33 cellular contexts compared by ENCODE assay signal in the genomic region with DNA sequence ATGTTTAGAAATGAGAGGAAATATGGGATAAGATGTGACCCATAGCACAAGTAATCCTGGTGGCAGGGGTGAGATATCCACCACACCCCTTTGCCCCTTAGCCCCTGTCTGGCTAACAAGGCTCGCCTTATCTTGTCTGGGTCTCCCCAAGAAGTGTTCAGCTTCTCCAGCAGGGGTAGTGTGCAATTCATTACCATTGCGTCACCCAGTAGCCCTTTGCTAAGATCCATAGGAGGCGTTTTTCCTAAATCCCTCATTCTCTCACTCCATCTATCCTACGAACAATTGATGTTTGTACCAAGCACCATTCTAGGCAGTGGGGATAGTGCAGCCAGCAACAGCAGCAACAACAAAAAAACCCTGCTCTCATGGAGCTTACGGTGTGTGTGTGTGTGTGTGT. TPM values are rescaled to one million over a fixed set of nuclear protein-coding genes. Genes with fewer than 3 reads are reported as not detected.
"Had no signal": no experiment of that assay in that cellular context is flagged by ENCODE, and none has a peak within 500 bp of the region (broad histone marks: within the 10 kb centered on the region; RNA-seq: fewer than 3 reads in every experiment).

No MANE protein-coding gene starts in this region.

- H3K4me3 ChIP-seq: cardiac muscle cell, Peyer's patch, SJSA1 had no signal

- ATAC-seq: activated CD4-positive, CD25-positive, alpha-beta regulatory T cell treated with anti-CD3 and anti-CD28 coated beads, Interleukin-2, amount 50 U/mL, for 24 hours; activated naive CD8-positive, alpha-beta T cell treated with anti-CD3 and anti-CD28 coated beads, Interleukin-2, amount 50 U/mL, for 24 hours; activated T-cell treated with anti-CD3 and anti-CD28 coated beads, Interleukin-2, amount 50 U/mL, for 4 hours; PC-3; WTC11 had no signal

- H3K9ac ChIP-seq: SK-N-SH had no signal

- H3K27me3 ChIP-seq: brain microvascular endothelial cell, cardiac muscle cell, Peyer's patch, SJSA1 had no signal

- DNase-seq: activated CD4-positive, alpha-beta memory T cell treated with anti-CD3 and anti-CD28 coated beads for 36 hours; activated CD4-positive, alpha-beta T cell treated with anti-CD3 and anti-CD28 coated beads for 4 hours; activated CD4-positive, alpha-beta T cell treated with anti-CD3 and anti-CD28 coated beads, Interleukin-2, amount 50 U/mL, for 1 hour; activated CD8-positive, alpha-beta memory T cell treated with anti-CD3 and anti-CD28 coated beads, Interleukin-2, amount 50 U/mL, for 4 hours; activated effector memory CD4-positive, alpha-beta T cell treated with Interleukin-2 at 50 U/mL for 16 hours; activated naive CD4-positive, alpha-beta T cell treated with anti-CD3 and anti-CD28 coated beads, Interleukin-2, amount 10 ng/mL, durations not matched to agents 7 days and 5 days; activated naive CD8-positive, alpha-beta T cell treated with anti-CD3 and anti-CD28 coated beads, Interleukin-2, amount 50 U/mL, for 24 hours; activated T-cell treated with anti-CD3 and anti-CD28 coated beads for 4 hours; activated T-cell treated with anti-CD3 and anti-CD28 coated beads, Interleukin-2, amount 50 U/mL, for 4 hours; amniotic stem cell; brain microvascular endothelial cell; NCI-H1048; NCI-H1105 treated with DMSO at 0.1 percent for 48 hours; NCI-H1436; NCI-H1694; NCI-H2029; NCI-H345; NCI-H524 treated with DMSO at 0.1 percent for 48 hours; NCI-H748 treated with DMSO at 0.1 percent for 48 hours; NK-92 treated with Interleukin-12 subunit alpha and Interleukin-12 subunit beta, amount 100 ng/mL, for 24 hours; PC-3; Peyer's patch; RPMI8226; SHP77 treated with DMSO at 0.1 percent for 48 hours; SK-N-SH had no signal

- H3K27ac ChIP-seq: brain microvascular endothelial cell, cardiac muscle cell, Peyer's patch, SJSA1 had no signal

- H3K4me1 ChIP-seq: Peyer's patch, SJSA1 had no signal

- H3K4me2 ChIP-seq: SK-N-SH had no signal

- H3K9me3 ChIP-seq: Peyer's patch, SJSA1, SK-N-SH had no signal

- H3K36me3 ChIP-seq: brain microvascular endothelial cell, cardiac muscle cell, Peyer's patch, SJSA1 had no signal

RNA-seq across cellular contexts. Expression of gene CCDC42, which starts 30.8 kb away (rescaled TPM):
- total RNA-seq: activated T-cell treated with anti-CD3 and anti-CD28 coated beads, Interleukin-2, amount 50 U/mL, for 4 hours; cardiac muscle cell; M059J; NCI-H460; PC-3; Peyer's patch; SJSA1; WTC11 had no signal
- polyA plus RNA-seq: cardiac muscle cell, SK-N-SH had no signal

RNA-seq across cellular contexts. Expression of gene SPDYE4, which starts 44.5 kb away (rescaled TPM):
- total RNA-seq: activated CD4-positive, alpha-beta memory T cell treated with anti-CD3 and anti-CD28 coated beads for 36 hours; activated T-cell treated with anti-CD3 and anti-CD28 coated beads, Interleukin-2, amount 50 U/mL, for 4 hours; activated T-helper 1 cell treated with anti-CD3 and anti-CD28 coated beads, Interleukin-12 subunit alpha, Interleukin-12 subunit beta, Interleukin-2, Interleukin-4 antibody, amounts not matched to agents 30 ng/mL and 10 ng/mL and 1 ng/mL, durations not matched to agents 14 hours and 24 hours and 36 hours; aorta; cardiac muscle cell; M059J; NCI-H460; PC-3; Peyer's patch; SJSA1; WTC11 had no signal
- polyA plus RNA-seq: aorta, cardiac muscle cell, SK-N-SH had no signal
